Comparison of ENCODE assay signal across 12 cellular contexts in the genomic region with DNA sequence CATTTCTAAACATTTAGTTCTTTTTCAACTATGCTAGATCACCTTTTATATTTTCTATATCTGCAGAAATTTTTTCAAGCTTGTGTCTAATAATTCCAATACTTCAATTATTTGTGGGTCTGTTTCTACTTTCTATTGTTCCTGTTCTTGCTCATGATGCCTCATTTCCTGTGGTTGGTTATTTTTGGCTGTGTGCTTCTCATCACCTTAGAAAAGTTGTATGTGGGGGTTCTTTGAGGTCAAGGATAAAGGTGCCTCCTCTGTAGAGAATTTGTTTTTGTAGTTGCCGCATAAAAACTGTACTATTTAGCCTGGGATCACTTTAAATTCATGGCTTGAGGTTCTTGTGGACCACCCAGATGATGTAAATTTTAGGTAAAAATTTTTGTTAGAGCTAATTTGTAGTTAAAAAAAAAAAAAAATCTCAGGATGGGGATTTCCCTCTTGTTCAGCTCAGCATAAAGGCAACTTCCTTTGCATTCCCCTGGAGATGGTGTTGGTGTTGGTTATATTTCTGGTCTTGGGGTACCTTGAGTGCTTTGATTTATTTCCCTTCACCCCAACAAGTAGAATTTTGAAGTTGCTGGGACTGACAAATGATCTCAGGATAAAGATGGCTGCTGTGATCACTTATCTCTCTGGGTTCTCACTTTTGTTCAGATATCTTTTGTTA. TPM values are rescaled to one million over a fixed set of nuclear protein-coding genes. Genes with fewer than 3 reads are reported as not detected.
DNase-seq lines count a peak whose midpoint lies in the region; ATAC-seq and TF ChIP-seq lines count a peak whose summit lies in the region.
"Had no signal": no experiment of that assay in that cellular context is flagged by ENCODE, and none has a peak within 500 bp of the region (broad histone marks: within the 10 kb centered on the region; RNA-seq: fewer than 3 reads in every experiment).

No MANE protein-coding gene starts in this region.

- TF ChIP-seq CTCF in astrocyte of the cerebellum (IDR thresholded peaks at IDR 0.05; ENCODE audit: low read depth, low read length, missing control alignments) (no peak), mucosa of descending colon (IDR thresholded peaks at IDR 0.05) (no peak)

- no peaks in the 10 kb centered on the region for H3K9me3 ChIP-seq in mucosa of descending colon

- peaks cover 2% of the 10 kb centered on the region for H3K36me3 Mint-ChIP-seq in activated T-cell treated with anti-CD3 and anti-CD28 coated beads, Interleukin-2, amount 50 U/mL, for 4 hours (ENCODE audit: insufficient read depth)
- peaks cover 19% of the 10 kb centered on the region for H3K36me3 Mint-ChIP-seq in stimulated activated naive CD8-positive, alpha-beta T cell treated with anti-CD3 and anti-CD28 coated beads, Interleukin-15, Interleukin-2, amounts not matched to agents 100 ng/mL and 50 ng/mL, for 24 hours (ENCODE audit: low read depth)

- ATAC-seq in activated T-cell treated with anti-CD3 and anti-CD28 coated beads, Interleukin-2, amount 50 U/mL, for 4 hours = peak; percentile 81 to 84
- ATAC-seq in mucosa of descending colon = no peak

- intact Hi-C loops in mucosa of descending colon (cut with DNase I, micrococcal nuclease) = no loop called here

- peaks cover 25% of the 10 kb centered on the region for H3K9me3 Mint-ChIP-seq in activated T-cell treated with anti-CD3 and anti-CD28 coated beads, Interleukin-2, amount 50 U/mL, for 4 hours
- peaks cover 21% of the 10 kb centered on the region for H3K9me3 Mint-ChIP-seq in stimulated activated naive CD8-positive, alpha-beta T cell treated with anti-CD3 and anti-CD28 coated beads, Interleukin-15, Interleukin-2, amounts not matched to agents 100 ng/mL and 50 ng/mL, for 24 hours

- H3K4me3 Mint-ChIP-seq in activated T-cell treated with anti-CD3 and anti-CD28 coated beads, Interleukin-2, amount 50 U/mL, for 4 hours = no peak overlapping the region
- H3K4me3 Mint-ChIP-seq in stimulated activated naive CD8-positive, alpha-beta T cell treated with anti-CD3 and anti-CD28 coated beads, Interleukin-15, Interleukin-2, amounts not matched to agents 100 ng/mL and 50 ng/mL, for 24 hours = peak overlapping the region; percentile 72

- in situ Hi-C loops in astrocyte of the cerebellum (cut with HindIII; ENCODE audit: low sequenced_read_pairs) = no loop called here

- H3K27ac Mint-ChIP-seq in stimulated activated naive CD8-positive, alpha-beta T cell treated with anti-CD3 and anti-CD28 coated beads, Interleukin-15, Interleukin-2, amounts not matched to agents 100 ng/mL and 50 ng/mL, for 24 hours = peak overlapping the region; percentile 88

- no peaks in the 10 kb centered on the region for H3K27me3 Mint-ChIP-seq in activated T-cell treated with anti-CD3 and anti-CD28 coated beads, Interleukin-2, amount 50 U/mL, for 4 hours (ENCODE audit: low read depth)
- no peaks in the 10 kb centered on the region for H3K27me3 Mint-ChIP-seq in stimulated activated naive CD8-positive, alpha-beta T cell treated with anti-CD3 and anti-CD28 coated beads, Interleukin-15, Interleukin-2, amounts not matched to agents 100 ng/mL and 50 ng/mL, for 24 hours

- no peak overlapping the region for H3K4me3 ChIP-seq in Jurkat, Clone E6-1 (ENCODE audit: low read length)
- H3K4me3 ChIP-seq in astrocyte of the cerebellum (ENCODE audit: low read depth, low read length) = no peak overlapping the region
- no peak overlapping the region for H3K4me3 ChIP-seq in mucosa of descending colon
- no peak overlapping the region for H3K4me3 ChIP-seq in H7 (ENCODE audit: insufficient read depth, low read depth, low read length)

- peaks cover 41% of the 10 kb centered on the region for H3K4me1 Mint-ChIP-seq in activated T-cell treated with anti-CD3 and anti-CD28 coated beads, Interleukin-2, amount 50 U/mL, for 4 hours (ENCODE audit: low read depth)
- H3K4me1 Mint-ChIP-seq in stimulated activated naive CD8-positive, alpha-beta T cell treated with anti-CD3 and anti-CD28 coated beads, Interleukin-15, Interleukin-2, amounts not matched to agents 100 ng/mL and 50 ng/mL, for 24 hours (ENCODE audit: low read depth) = peaks cover 67% of the 10 kb centered on the region

- H3K4me1 ChIP-seq in mucosa of descending colon (ENCODE audit: low read depth) = no peaks in the 10 kb centered on the region

- no peaks in the 10 kb centered on the region for H3K27me3 ChIP-seq in H7 (ENCODE audit: control insufficient read depth, insufficient read depth, low read length)

- no peaks in the 10 kb centered on the region for H3K36me3 ChIP-seq in mucosa of descending colon (ENCODE audit: low read depth)
- H3K36me3 ChIP-seq in H7 (replicated peaks; ENCODE audit: control insufficient read depth, insufficient read depth, low read length) = no peaks in the 10 kb centered on the region

- no peak for DNase-seq in activated T-cell treated with anti-CD3 and anti-CD28 coated beads, Interleukin-2, amount 50 U/mL, for 4 hours
- no peak for DNase-seq in activated T-cell treated with anti-CD3 and anti-CD28 coated beads, Interleukin-2, amount 50 U/mL, for 48 hours
- peak; percentile 28 for DNase-seq in Jurkat, Clone E6-1 (ENCODE audit: low read depth, low spot score)
- DNase-seq in astrocyte of the cerebellum (ENCODE audit: low read depth) (peak; percentile 48), mucosa of descending colon (no peak), H7 (no peak)
- DNase-seq in stimulated activated CD8-positive, alpha-beta memory T cell treated with anti-CD3 and anti-CD28 coated beads, Interleukin-4, amount 100 ng/mL, for 48 hours = no peak
- DNase-seq: activated CD4-positive, alpha-beta T cell treated with anti-CD3 and anti-CD28 coated beads for 4 hours; NCI-H1694 treated with DMSO at 0.1 percent for 48 hours; stimulated activated naive CD4-positive, alpha-beta T cell treated with Interleukin-2 at 50 U/mL for 16 hours had no signal

RNA-seq across cellular contexts. Expression of a gene that starts 27.0 kb away (rescaled TPM):
- total RNA-seq in activated T-cell treated with anti-CD3 and anti-CD28 coated beads, Interleukin-2, amount 50 U/mL, for 4 hours = 10 to 100 TPM; 14.9 to 19.3 (median 19.0) TPM
- 5.8 TPM for polyA plus RNA-seq in Jurkat, Clone E6-1 (2012; ENCODE audit: insufficient read depth, insufficient read length)
- 10 to 100 TPM in 1 of 3 donors, 1 to 10 TPM in 2; 4.9 to 68.4 (median 6.4) TPM for total RNA-seq in mucosa of descending colon
- 11.3 and 13.5 TPM in 2 replicates for total RNA-seq in H7 (2014; rRNA removed; shearing (Covaris generic))
- total RNA-seq: G401 had no signal

Comparison
In these comparisons a context has a peak if more than half of its experiments do, and no peak if none do; other contexts are left out.
1. DNase-seq: peak in Jurkat, Clone E6-1 (single experiment) and astrocyte of the cerebellum (single experiment); none in activated T-cell treated with anti-CD3 and anti-CD28 coated beads, Interleukin-2, amount 50 U/mL, for 4 hours (single experiment), activated T-cell treated with anti-CD3 and anti-CD28 coated beads, Interleukin-2, amount 50 U/mL, for 48 hours (0 of 2), mucosa of descending colon (0 of 3), stimulated activated CD8-positive, alpha-beta memory T cell treated with anti-CD3 and anti-CD28 coated beads, Interleukin-4, amount 100 ng/mL, for 48 hours (single experiment) and H7 (single experiment).